Comparison of ENCODE assay signal across 15 cellular contexts in the genomic region with DNA sequence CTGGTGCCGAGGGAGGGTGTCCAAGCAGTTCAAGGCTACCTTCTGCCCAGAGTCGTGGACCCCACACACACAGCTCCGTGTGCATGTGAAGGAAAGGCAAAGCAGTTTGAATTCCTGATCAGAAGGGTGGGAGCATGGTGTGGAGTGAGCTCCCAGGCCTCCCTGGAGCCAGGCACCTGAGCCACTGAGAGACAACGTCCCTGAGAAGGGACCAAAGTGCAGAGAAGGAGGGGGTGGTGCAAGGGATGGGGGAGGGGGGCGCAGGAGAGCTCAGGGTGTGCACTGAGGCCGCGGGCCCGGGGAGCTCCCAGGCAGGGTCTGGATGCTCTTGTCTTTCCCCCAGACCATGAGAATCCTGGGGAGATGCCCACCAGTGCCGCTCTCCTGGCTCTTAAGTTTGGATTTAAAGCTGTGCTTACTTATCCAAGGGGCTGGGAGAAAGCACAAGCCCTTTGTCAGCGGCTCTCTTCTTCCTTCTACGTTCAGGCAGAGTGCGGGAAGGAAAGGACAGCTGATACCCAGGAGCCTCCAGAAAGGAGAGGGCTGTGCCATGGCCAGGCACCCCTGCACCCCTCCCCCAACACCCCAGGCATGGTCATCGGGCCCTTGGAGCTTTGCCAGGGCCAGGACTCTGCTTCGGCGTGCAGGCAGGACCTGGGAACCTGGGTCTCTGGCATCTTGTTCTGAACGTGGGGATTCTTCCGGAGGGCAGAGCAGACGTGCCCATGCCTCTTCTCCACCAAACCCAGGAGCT. TPM values are rescaled to one million over a fixed set of nuclear protein-coding genes. Genes with fewer than 3 reads are reported as not detected.
DNase-seq lines count a peak whose midpoint lies in the region; TF ChIP-seq lines count a peak whose summit lies in the region.
"Had no signal": no experiment of that assay in that cellular context is flagged by ENCODE, and none has a peak within 500 bp of the region (broad histone marks: within the 10 kb centered on the region; RNA-seq: fewer than 3 reads in every experiment).

No MANE protein-coding gene starts in this region.

- H3K4me2 ChIP-seq in neural cell (ENCODE audit: low read length) = peak overlapping the region; percentile 66

- no peaks in the 10 kb centered on the region for H3K9me3 ChIP-seq in neural cell (ENCODE audit: low read length)
- H3K9me3 ChIP-seq in suprapubic skin = no peaks in the 10 kb centered on the region
- H3K9me3 ChIP-seq: neutrophil, transverse colon had no signal

- H2AFZ ChIP-seq in neural cell (ENCODE audit: low read depth, low read length) = no peak overlapping the region

- TF ChIP-seq POLR2A in suprapubic skin (IDR thresholded peaks at IDR 0.05) = no peak

- H3K79me2 ChIP-seq in neural cell (replicated peaks; ENCODE audit: insufficient read depth, low read length) = no peaks in the 10 kb centered on the region

- no peaks in the 10 kb centered on the region for H4K20me1 ChIP-seq in neural cell (ENCODE audit: insufficient read depth)

- H3K9ac ChIP-seq in neural cell (ENCODE audit: low read length) = peak overlapping the region; percentile 63

- DNase-seq in DMS 273 (lab: John Stamatoyannopoulos, UW; ENCODE audit: unreplicated experiment) (peak; percentile 53), DMS 273 treated with DMSO at 0.1 percent for 48 hours (lab: John Stamatoyannopoulos, UW) (no peak), D341Med (ENCODE audit: low spot score) (peak; percentile 43), coronary artery (ENCODE audit: low spot score) (no peak), suprapubic skin (ENCODE audit: low spot score in 2 of 2) (no peak), NCI-H2029 treated with DMSO at 0.1 percent for 48 hours (lab: John Stamatoyannopoulos, UW) (no peak), hepatic stellate cell (ENCODE audit: low spot score) (no peak)
- DNase-seq: activated CD4-positive, alpha-beta T cell treated with anti-CD3 and anti-CD28 coated beads for 1 hour; activated T-cell treated with anti-CD3 and anti-CD28 coated beads, Interleukin-2, amount 50 U/mL, for 72 hours; CD8-positive, alpha-beta memory T cell; NCI-H2029; stimulated activated CD4-positive, alpha-beta T cell treated with anti-CD3 and anti-CD28 coated beads, Interleukin-15, amount 100 ng/mL, for 24 hours; transverse colon had no signal

- H3K9me2 ChIP-seq in neural cell (ENCODE audit: insufficient read depth, low read length) = no peaks in the 10 kb centered on the region

- peaks cover 46% of the 10 kb centered on the region for H3K4me1 ChIP-seq in suprapubic skin

- TF ChIP-seq CTCF in coronary artery (IDR thresholded peaks at IDR 0.05) (no peak), neural cell (IDR thresholded peaks at IDR 0.05; ENCODE audit: poor library complexity, severe bottlenecking) (no peak), suprapubic skin (IDR thresholded peaks at IDR 0.05) (no peak)

- H3F3A ChIP-seq in neural cell (ENCODE audit: insufficient read depth, low read length, poor library complexity, severe bottlenecking) = no peaks in the 10 kb centered on the region

- H3K27me3 ChIP-seq in neural cell (ENCODE audit: insufficient read depth, low read depth, low read length) = peaks cover 13% of the 10 kb centered on the region
- H3K27me3 ChIP-seq in suprapubic skin = peaks cover 58% of the 10 kb centered on the region

- no peaks in the 10 kb centered on the region for H3K36me3 ChIP-seq in neural cell (ENCODE audit: insufficient read depth, low read length)
- no peaks in the 10 kb centered on the region for H3K36me3 ChIP-seq in suprapubic skin
- H3K36me3 ChIP-seq: neutrophil, transverse colon had no signal

- 48% methylated on average over 10 of the region's 18 CpGs for WGBS in suprapubic skin

- no peak for TF ChIP-seq EP300 in neural cell (conservative IDR thresholded peaks at IDR 0.05; ENCODE audit: poor library complexity, severe bottlenecking)
- TF ChIP-seq EP300 in suprapubic skin (IDR thresholded peaks at IDR 0.05) = no peak

- no peak for TF ChIP-seq RAD21 in neural cell (conservative IDR thresholded peaks at IDR 0.05)

- H3K4me3 ChIP-seq in coronary artery (peak overlapping the region; percentile 33), neural cell (ENCODE audit: low read length) (peak overlapping the region; percentile 54), suprapubic skin (no peak overlapping the region)
- H3K4me3 ChIP-seq: transverse colon had no signal

- H3K27ac ChIP-seq in coronary artery = peak overlapping the region; percentile 68 to 86
- peak overlapping the region; percentile 87 for H3K27ac ChIP-seq in neural cell (ENCODE audit: low read length)
- H3K27ac ChIP-seq in suprapubic skin = no peak overlapping the region
- H3K27ac ChIP-seq: neutrophil, transverse colon had no signal

TF ChIP-seq in neural cell, 6 proteins besides CTCF, POLR2A, EP300 and RAD21:
- TF ChIP-seq MXI1 (conservative IDR thresholded peaks at IDR 0.05; ENCODE audit: poor library complexity, severe bottlenecking) (no peak), TAF1 (IDR thresholded peaks at IDR 0.05; ENCODE audit: low read depth) (no peak), SMC3 (conservative IDR thresholded peaks at IDR 0.05; ENCODE audit: poor library complexity) (no peak), EZH2 (IDR thresholded peaks at IDR 0.05; ENCODE audit: borderline replicate concordance, insufficient read depth, low read length, poor library complexity, severe bottlenecking) (no peak), POLR2AphosphoS5 (IDR thresholded peaks at IDR 0.05) (no peak)
- TF ChIP-seq, protein P1, sequence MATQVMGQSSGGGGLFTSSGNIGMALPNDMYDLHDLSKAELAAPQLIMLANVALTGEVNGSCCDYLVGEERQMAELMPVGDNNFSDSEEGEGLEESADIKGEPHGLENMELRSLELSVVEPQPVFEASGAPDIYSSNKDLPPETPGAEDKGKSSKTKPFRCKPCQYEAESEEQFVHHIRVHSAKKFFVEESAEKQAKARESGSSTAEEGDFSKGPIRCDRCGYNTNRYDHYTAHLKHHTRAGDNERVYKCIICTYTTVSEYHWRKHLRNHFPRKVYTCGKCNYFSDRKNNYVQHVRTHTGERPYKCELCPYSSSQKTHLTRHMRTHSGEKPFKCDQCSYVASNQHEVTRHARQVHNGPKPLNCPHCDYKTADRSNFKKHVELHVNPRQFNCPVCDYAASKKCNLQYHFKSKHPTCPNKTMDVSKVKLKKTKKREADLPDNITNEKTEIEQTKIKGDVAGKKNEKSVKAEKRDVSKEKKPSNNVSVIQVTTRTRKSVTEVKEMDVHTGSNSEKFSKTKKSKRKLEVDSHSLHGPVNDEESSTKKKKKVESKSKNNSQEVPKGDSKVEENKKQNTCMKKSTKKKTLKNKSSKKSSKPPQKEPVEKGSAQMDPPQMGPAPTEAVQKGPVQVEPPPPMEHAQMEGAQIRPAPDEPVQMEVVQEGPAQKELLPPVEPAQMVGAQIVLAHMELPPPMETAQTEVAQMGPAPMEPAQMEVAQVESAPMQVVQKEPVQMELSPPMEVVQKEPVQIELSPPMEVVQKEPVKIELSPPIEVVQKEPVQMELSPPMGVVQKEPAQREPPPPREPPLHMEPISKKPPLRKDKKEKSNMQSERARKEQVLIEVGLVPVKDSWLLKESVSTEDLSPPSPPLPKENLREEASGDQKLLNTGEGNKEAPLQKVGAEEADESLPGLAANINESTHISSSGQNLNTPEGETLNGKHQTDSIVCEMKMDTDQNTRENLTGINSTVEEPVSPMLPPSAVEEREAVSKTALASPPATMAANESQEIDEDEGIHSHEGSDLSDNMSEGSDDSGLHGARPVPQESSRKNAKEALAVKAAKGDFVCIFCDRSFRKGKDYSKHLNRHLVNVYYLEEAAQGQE (IDR thresholded peaks at IDR 0.05; ENCODE audit: borderline replicate concordance) = no peak

RNA-seq across cellular contexts. Expression of a gene that starts 24.1 kb away (rescaled TPM):
- polyA plus RNA-seq in neural cell = 1.0 TPM in 1 of 2 replicates, not detected in the other
- polyA minus RNA-seq in neural cell = 0.49 TPM in 1 of 2 replicates, not detected in the other
- 1 to 10 TPM in 3 of 4 donors, under 1 TPM in 1; 0.59 to 2.6 (median 1.7) TPM for total RNA-seq in suprapubic skin
- total RNA-seq: activated T-cell treated with anti-CD3 and anti-CD28 coated beads, Interleukin-2, amount 50 U/mL, for 72 hours; CD8-positive, alpha-beta memory T cell had no signal
- polyA plus RNA-seq: CD8-positive, alpha-beta memory T cell had no signal

Comparison
In these comparisons a context has a peak if more than half of its experiments do, and no peak if none do; other contexts are left out.
1. DNase-seq: peak in DMS 273 (single experiment) and D341Med (single experiment); none in DMS 273 treated with DMSO at 0.1 percent for 48 hours (single experiment), coronary artery (single experiment), suprapubic skin (0 of 2), NCI-H2029 treated with DMSO at 0.1 percent for 48 hours (single experiment) and hepatic stellate cell (single experiment).